17 cellular contexts compared by ENCODE assay signal in genomic region chr12:25986169-25986568, GRCh38. TPM values are rescaled to one million over a fixed set of nuclear protein-coding genes. Genes with fewer than 3 reads are reported as not detected.
DNase-seq lines count a peak whose midpoint lies in the region; ATAC-seq and TF ChIP-seq lines count a peak whose summit lies in the region.
"Had no signal": no experiment of that assay in that cellular context is flagged by ENCODE, and none has a peak within 500 bp of the region (broad histone marks: within the 10 kb centered on the region; RNA-seq: fewer than 3 reads in every experiment).

No MANE protein-coding gene starts in this region.

- no peaks in the 10 kb centered on the region for H3K9me3 Mint-ChIP-seq in MCF 10A (ENCODE audit: unreplicated experiment)

- TF ChIP-seq POLR2A in heart left ventricle (IDR thresholded peaks at IDR 0.05) (no peak), gastroesophageal sphincter (IDR thresholded peaks at IDR 0.05) (no peak), suprapubic skin (IDR thresholded peaks at IDR 0.05) (no peak)

- TF ChIP-seq EP300 in gastroesophageal sphincter (IDR thresholded peaks at IDR 0.05) (no peak), suprapubic skin (IDR thresholded peaks at IDR 0.05) (no peak)

- H3K9me3 ChIP-seq in heart left ventricle (no peaks in the 10 kb centered on the region), left ventricle myocardium inferior (replicated peaks) (no peaks in the 10 kb centered on the region), gastroesophageal sphincter (no peaks in the 10 kb centered on the region), psoas muscle (no peaks in the 10 kb centered on the region), suprapubic skin (no peaks in the 10 kb centered on the region)
- H3K9me3 ChIP-seq: MG63 had no signal

- no peak overlapping the region for H3K4me3 Mint-ChIP-seq in MCF 10A (ENCODE audit: unreplicated experiment)

- no peak overlapping the region for H3K27ac Mint-ChIP-seq in MCF 10A (ENCODE audit: low read depth, unreplicated experiment)

- H3K4me3 ChIP-seq in heart left ventricle (no peak overlapping the region), left ventricle myocardium inferior (no peak overlapping the region), gastroesophageal sphincter (no peak overlapping the region), psoas muscle (no peak overlapping the region), suprapubic skin (no peak overlapping the region)
- H3K4me3 ChIP-seq: MG63 had no signal

- peak overlapping the region in 1 of 12 donors; percentile 58 for H3K27ac ChIP-seq in heart left ventricle
- no peak overlapping the region for H3K27ac ChIP-seq in left ventricle myocardium inferior (replicated peaks)
- H3K27ac ChIP-seq in gastroesophageal sphincter = peak overlapping the region; percentile 52 to 72 (median 60)
- peak overlapping the region; percentile 60 for H3K27ac ChIP-seq in psoas muscle
- H3K27ac ChIP-seq in suprapubic skin = no peak overlapping the region
- H3K27ac ChIP-seq: KMS-11, RWPE1 had no signal

- H3K36me3 Mint-ChIP-seq in MCF 10A (ENCODE audit: insufficient read depth, unreplicated experiment) = no peaks in the 10 kb centered on the region

- CTCF ChIA-PET in MCF 10A (lab: Yijun Ruan, JAX) = interaction anchor here (0.9 kb wide), 1 partner anchor 27 kb away, joined by 3 read pairs; no protein-coding TSS in a partner anchor

- intact Hi-C loops in heart left ventricle (cut with DNase I) = no loop called here
- intact Hi-C loops in left ventricle myocardium inferior (cut with micrococcal nuclease) = no loop called here
- intact Hi-C loops in psoas muscle (cut with DNase I) = no loop called here
- intact Hi-C loops in MCF 10A (cut with micrococcal nuclease) = no loop called here

- no peaks in the 10 kb centered on the region for H3K27me3 Mint-ChIP-seq in MCF 10A (ENCODE audit: insufficient read depth, unreplicated experiment)

- H3K27me3 ChIP-seq in heart left ventricle (no peaks in the 10 kb centered on the region), left ventricle myocardium inferior (ENCODE audit: low read depth) (no peaks in the 10 kb centered on the region), gastroesophageal sphincter (no peaks in the 10 kb centered on the region), psoas muscle (ENCODE audit: insufficient read depth in 3 of 3, low read length in 2 of 3) (no peaks in the 10 kb centered on the region), suprapubic skin (no peaks in the 10 kb centered on the region)
- H3K27me3 ChIP-seq: MG63 had no signal

- TF ChIP-seq CTCF in heart left ventricle (IDR thresholded peaks at IDR 0.05) = no peak
- TF ChIP-seq CTCF in left ventricle myocardium inferior (IDR thresholded peaks at IDR 0.05; ENCODE audit: borderline replicate concordance) = no peak
- TF ChIP-seq CTCF in gastroesophageal sphincter (IDR thresholded peaks at IDR 0.05) = no peak
- TF ChIP-seq CTCF in psoas muscle (IDR thresholded peaks at IDR 0.05) = no peak
- no peak for TF ChIP-seq CTCF in suprapubic skin (IDR thresholded peaks at IDR 0.05)
- TF ChIP-seq CTCF in MCF 10A (IDR thresholded peaks at IDR 0.05; ENCODE audit: unreplicated experiment) = no peak

- POLR2A ChIA-PET in MCF 10A (lab: Yijun Ruan, JAX) = no interaction called here

- no peaks in the 10 kb centered on the region for H3K36me3 ChIP-seq in heart left ventricle
- no peaks in the 10 kb centered on the region for H3K36me3 ChIP-seq in left ventricle myocardium inferior
- H3K36me3 ChIP-seq in gastroesophageal sphincter = no peaks in the 10 kb centered on the region
- no peaks in the 10 kb centered on the region for H3K36me3 ChIP-seq in psoas muscle (ENCODE audit: insufficient read depth in 1 of 2, low read depth in 1 of 2)
- H3K36me3 ChIP-seq in suprapubic skin = no peaks in the 10 kb centered on the region
- H3K36me3 ChIP-seq: MG63 had no signal

- peaks cover 0 to 51% (median 14%) of the 10 kb centered on the region in 12 donors for H3K4me1 ChIP-seq in heart left ventricle
- H3K4me1 ChIP-seq in left ventricle myocardium inferior = peaks cover 42% of the 10 kb centered on the region
- peaks cover 13 to 90% (median 25%) of the 10 kb centered on the region in 3 donors for H3K4me1 ChIP-seq in gastroesophageal sphincter
- H3K4me1 ChIP-seq in psoas muscle = peaks cover 51% of the 10 kb centered on the region
- peaks cover 6% of the 10 kb centered on the region for H3K4me1 ChIP-seq in suprapubic skin

- DNase-seq in heart left ventricle (no peak), left ventricle myocardium inferior (no peak), psoas muscle (no peak), suprapubic skin (ENCODE audit: low spot score in 2 of 2) (no peak), NCI-H446 treated with DMSO at 0.1 percent for 48 hours (lab: John Stamatoyannopoulos, UW) (no peak), MCF 10A (ENCODE audit: unreplicated experiment) (no peak)
- DNase-seq in activated CD8-positive, alpha-beta memory T cell treated with anti-CD3 and anti-CD28 coated beads, Interleukin-2, amount 50 U/mL, for 4 hours = no peak
- DNase-seq: MG63; NCI-H1105; NCI-H187 treated with DMSO at 0.1 percent for 48 hours; NCI-H2227 treated with DMSO at 0.1 percent for 48 hours; NCI-H526; NK-92 treated with Interleukin-12 subunit alpha and Interleukin-12 subunit beta, amount 100 ng/mL, for 24 hours; OCI-M1 had no signal

- ATAC-seq in heart left ventricle = peak in 3 of 4 donors; percentile 32 to 45 (median 45)
- no peak for ATAC-seq in gastroesophageal sphincter
- peak; percentile 72 to 83 (median 82) for ATAC-seq in psoas muscle

- peaks cover 23% of the 10 kb centered on the region for H3K4me1 Mint-ChIP-seq in MCF 10A (ENCODE audit: insufficient read depth, unreplicated experiment)

- BruUV-seq in MCF 10A (replicated peaks; lab: Mats Ljungman, UMichigan) = no TSS peak

RNA-seq across cellular contexts. Expression of gene RASSF8, which starts 27.7 kb away (rescaled TPM):
- total RNA-seq in heart left ventricle = 10 to 100 TPM; 20.6 to 44.6 (median 30.9) TPM
- polyA plus RNA-seq in heart left ventricle = 10 to 100 TPM in 1 of 2 donors, 1 to 10 TPM in 1; 5.2 to 13.2 TPM
- total RNA-seq in left ventricle myocardium inferior = 33.7 TPM
- total RNA-seq in gastroesophageal sphincter = 100 to 1,000 TPM in 2 of 4 donors, 10 to 100 TPM in 2; 93.2 to 127 (median 111) TPM
- 10 to 100 TPM; 41.9 to 80.3 (median 54.2) TPM for total RNA-seq in psoas muscle
- polyA plus RNA-seq in psoas muscle = 10 to 100 TPM in 2 of 3 donors, 1 to 10 TPM in 1; 7.7 to 19.4 (median 14.6) TPM
- total RNA-seq in suprapubic skin = 10 to 100 TPM in 1 of 4 donors, 1 to 10 TPM in 3; 5.4 to 14.2 (median 6.1) TPM
- 52.9 and 70.1 TPM in 2 replicates for total RNA-seq in MCF 10A (2022)

Comparison
In these comparisons a context has a peak if more than half of its experiments do, and no peak if none do; other contexts are left out.
1. H3K27ac ChIP-seq: peak in gastroesophageal sphincter (4 of 4) and psoas muscle (single experiment); none in left ventricle myocardium inferior (single experiment) and suprapubic skin (single experiment).